ENCODE assay signal across 8 cellular contexts in genomic region chr19:3969435-3970312, GRCh38. TPM values are rescaled to one million over a fixed set of nuclear protein-coding genes. Genes with fewer than 3 reads are reported as not detected.
A peak's percentile ranks its signal among the peaks of the same experiment; 100 is the strongest.
DNase-seq lines count a peak whose midpoint lies in the region; TF ChIP-seq lines count a peak whose summit lies in the region.

No MANE protein-coding gene starts in this region.

- H3K4me3 Mint-ChIP-seq in CD4-positive, alpha-beta memory T cell = peak overlapping the region; percentile 87 to 92 (median 91)

- DNase-seq in CD4-positive, alpha-beta memory T cell = no peak
- DNase-seq in brain microvascular endothelial cell (peak; percentile 81), left kidney (ENCODE audit: low read depth, low spot score) (peak; percentile 57), occipital lobe (lab: John Stamatoyannopoulos, UW) (no peak), NCI-H2029 (lab: John Stamatoyannopoulos, UW) (no peak), GM19238 (ENCODE audit: insufficient read length, low spot score) (no peak)

- whole genome bisulfite sequencing in thymus = 69% methylated on average over 23 of the region's 23 CpGs

- peak overlapping the region; percentile 84 to 94 (median 92) for H3K27ac Mint-ChIP-seq in CD4-positive, alpha-beta memory T cell

- H3K27me3 ChIP-seq in CD4-positive, alpha-beta memory T cell (ENCODE audit: insufficient read depth, low read length) = no peaks in the 10 kb centered on the region
- H3K27me3 ChIP-seq in brain microvascular endothelial cell (replicated peaks) (no peaks in the 10 kb centered on the region), thymus (ENCODE audit: control insufficient read depth, insufficient read depth) (no peaks in the 10 kb centered on the region)

- peak overlapping the region; percentile 74 to 78 for H3K4me3 ChIP-seq in CD4-positive, alpha-beta memory T cell (ENCODE audit: low read length in 2 of 2)
- H3K4me3 ChIP-seq in brain microvascular endothelial cell (ENCODE audit: low read depth, low read length) = peak overlapping the region; percentile 98
- peak overlapping the region; percentile 87 for H3K4me3 ChIP-seq in thymus (ENCODE audit: low read length)

- peaks cover 11 to 35% (median 27%) of the 10 kb centered on the region in 4 donors for H3K4me1 Mint-ChIP-seq in CD4-positive, alpha-beta memory T cell

- peaks cover 0 to 31% of the 10 kb centered on the region in 2 donors for H3K36me3 Mint-ChIP-seq in CD4-positive, alpha-beta memory T cell

- POLR2A ChIA-PET in CD4-positive, alpha-beta memory T cell (lab: Charles Lee; ENCODE audit: partially characterized antibody) = interaction anchor here (0.5 to 6.2 kb wide), 5 partner anchors 9 to 75 kb away, joined by 3 to 106 read pairs (median 4); partner anchors contain the start of gene EEF2

- TF ChIP-seq CTCF in LNCAP (IDR thresholded peaks at IDR 0.05) (peak; percentile 11; the same call in 1 of the 2 replicates), brain microvascular endothelial cell (IDR thresholded peaks at IDR 0.05; ENCODE audit: low read depth, low read length, missing control alignments) (peak; percentile 59)

- peaks cover 15% of the 10 kb centered on the region for H3K36me3 ChIP-seq in CD4-positive, alpha-beta memory T cell (ENCODE audit: insufficient read depth, low read length)
- H3K36me3 ChIP-seq in brain microvascular endothelial cell (replicated peaks) (peaks cover 43% of the 10 kb centered on the region), thymus (ENCODE audit: control insufficient read depth, insufficient read depth) (peaks cover 46% of the 10 kb centered on the region)

- H3K4me1 ChIP-seq in CD4-positive, alpha-beta memory T cell (ENCODE audit: insufficient read depth, low read length) = peaks cover 25% of the 10 kb centered on the region
- H3K4me1 ChIP-seq in thymus (ENCODE audit: control insufficient read depth, insufficient read depth, low read length) = peaks cover 11% of the 10 kb centered on the region

- intact Hi-C loops in CD4-positive, alpha-beta memory T cell (cut with micrococcal nuclease) = loop anchor here (2.0 kb wide), 1 partner anchor 207 kb away; the partner anchor contains the start of gene MRPL54

- peak overlapping the region; percentile 86 for H3K27ac ChIP-seq in CD4-positive, alpha-beta memory T cell (ENCODE audit: low read depth, low read length)
- H3K27ac ChIP-seq in brain microvascular endothelial cell = peak overlapping the region; percentile 94
- H3K27ac ChIP-seq in thymus (ENCODE audit: low read depth) = no peak overlapping the region

- no peaks in the 10 kb centered on the region for H3K27me3 Mint-ChIP-seq in CD4-positive, alpha-beta memory T cell

- H3K9me3 ChIP-seq in CD4-positive, alpha-beta memory T cell (ENCODE audit: control insufficient read depth in 1 of 2, low read length in 2 of 2) = no peaks in the 10 kb centered on the region
- H3K9me3 ChIP-seq in thymus (ENCODE audit: control insufficient read depth) = no peaks in the 10 kb centered on the region

- CTCF ChIA-PET in CD4-positive, alpha-beta memory T cell (lab: Charles Lee; ENCODE audit: partially characterized antibody) = interaction anchor here (0.9 to 2.0 kb wide), 3 partner anchors 16 to 171 kb away, joined by 3 to 16 read pairs (median 4); partner anchors contain the start of gene EEF2

- no peaks in the 10 kb centered on the region for H3K9me3 Mint-ChIP-seq in CD4-positive, alpha-beta memory T cell

- in situ Hi-C loops in brain microvascular endothelial cell (cut with HindIII; ENCODE audit: low pct_ligation_motif_present, low sequenced_read_pairs) = no loop called here

RNA-seq across cellular contexts. Expression of gene DAPK3, which starts 1.2 kb away (rescaled TPM):
- total RNA-seq in CD4-positive, alpha-beta memory T cell = 10 to 100 TPM; 40.0 to 40.7 TPM
- 10 to 100 TPM; 22.3 to 26.0 TPM for polyA plus RNA-seq in CD4-positive, alpha-beta memory T cell
- 50.7 TPM for polyA plus RNA-seq in thymus
- 51.3 TPM for total RNA-seq in occipital lobe

RNA-seq across cellular contexts. Expression of gene EEF2, which starts 15.6 kb away (rescaled TPM):
- total RNA-seq in CD4-positive, alpha-beta memory T cell = 1,000 to 10,000 TPM; 2,286 to 2,389 TPM
- polyA plus RNA-seq in CD4-positive, alpha-beta memory T cell = 100 to 1,000 TPM; 274 to 749 TPM
- 815 TPM for polyA plus RNA-seq in thymus
- total RNA-seq in occipital lobe = 2,019 TPM

RNA-seq across cellular contexts. Expression of gene NMRK2, which starts 36.8 kb away (rescaled TPM):
- not detected for total RNA-seq in CD4-positive, alpha-beta memory T cell
- polyA plus RNA-seq in CD4-positive, alpha-beta memory T cell = not detected
- 1.1 TPM for polyA plus RNA-seq in thymus
- total RNA-seq in occipital lobe = not detected

RNA-seq across cellular contexts. Expression of gene PIAS4, which starts 37.9 kb away (rescaled TPM):
- 10 to 100 TPM; 38.6 to 42.6 TPM for total RNA-seq in CD4-positive, alpha-beta memory T cell
- 1 to 10 TPM; 5.2 to 6.1 TPM for polyA plus RNA-seq in CD4-positive, alpha-beta memory T cell
- polyA plus RNA-seq in thymus = 10.8 TPM
- total RNA-seq in occipital lobe = 22.5 TPM

Comparison
In these comparisons a context has a peak if more than half of its experiments do, and no peak if none do; other contexts are left out.
1. DNase-seq: peak in brain microvascular endothelial cell (single experiment) and left kidney (single experiment); none in CD4-positive, alpha-beta memory T cell (0 of 5), occipital lobe (single experiment), NCI-H2029 (single experiment) and GM19238 (single experiment).
2. Peak in every context shown above with its lines, with median percentiles within 50 percentile points of each other: H3K4me3 ChIP-seq.